In the genomic region with DNA sequence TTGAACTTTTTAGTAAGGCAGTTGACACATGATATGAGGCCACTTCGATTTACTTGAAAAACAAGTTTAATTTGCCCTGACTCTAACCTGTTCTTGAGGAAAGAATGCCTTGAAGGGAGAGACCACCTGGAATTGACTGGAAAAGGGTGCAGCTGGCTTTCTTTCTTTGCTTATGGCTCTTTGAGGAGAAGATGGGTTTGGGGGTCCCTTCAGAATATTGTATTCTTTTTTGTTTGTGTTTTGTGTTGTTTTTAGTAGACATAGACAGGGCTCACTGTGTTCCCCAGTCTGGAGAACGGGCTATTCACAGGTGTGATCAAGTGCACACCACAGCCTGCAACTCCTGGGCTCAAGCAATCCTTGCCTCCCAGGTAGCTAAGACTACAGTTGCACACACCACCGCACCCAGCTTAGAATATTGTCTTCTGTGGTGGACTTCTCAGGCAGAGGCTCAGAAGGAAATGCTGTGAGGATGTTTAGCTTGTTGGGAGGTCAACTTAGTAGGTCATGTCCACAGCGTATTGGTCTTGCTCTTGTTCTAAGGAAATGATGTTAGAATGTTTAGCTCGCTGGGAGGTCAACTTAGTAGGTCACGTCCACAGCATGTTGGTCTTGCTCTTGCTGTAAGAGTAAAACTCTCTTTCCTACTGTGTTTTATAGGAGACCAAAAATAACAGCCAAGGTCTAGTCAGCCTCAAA, we compare ENCODE assay signal across 10 cellular contexts. TPM values are rescaled to one million over a fixed set of nuclear protein-coding genes. Genes with fewer than 3 reads are reported as not detected.
DNase-seq lines count a peak whose midpoint lies in the region; ATAC-seq, FAIRE-seq and TF ChIP-seq lines count a peak whose summit lies in the region.
"Had no signal": no experiment of that assay in that cellular context is flagged by ENCODE, and none has a peak within 500 bp of the region (broad histone marks: within the 10 kb centered on the region; RNA-seq: fewer than 3 reads in every experiment).

No MANE protein-coding gene starts in this region.

- no peak for TF ChIP-seq CTCF in chondrocyte (IDR thresholded peaks at IDR 0.05)

- peak overlapping the region; percentile 24 for H3K4me3 Mint-ChIP-seq in chondrocyte (ENCODE audit: unreplicated experiment)
- H3K4me3 Mint-ChIP-seq in naive thymus-derived CD4-positive, alpha-beta T cell, result peak overlapping the region; percentile 93 to 100 (median 96)

- CTCF ChIA-PET in naive thymus-derived CD4-positive, alpha-beta T cell (lab: Charles Lee), result interaction anchor here (0.6 to 3.8 kb wide), 6 partner anchors 20 to 198 kb away, joined by 3 to 19 read pairs (median 6); a partner anchor contains a TSS

- H3K9ac ChIP-seq in HUES64 (ENCODE audit: low read depth, low read length), result peak overlapping the region; percentile 67; the same call in 1 of the 2 replicates

- no peak for ATAC-seq in naive thymus-derived CD4-positive, alpha-beta T cell
- ATAC-seq in HG03565 (IDR thresholded peaks at IDR 0.05; ENCODE audit: unreplicated experiment), result no peak

- peak overlapping the region; percentile 91; the same call in 1 of the 2 replicates for H3K4me3 ChIP-seq in ACC112 (ENCODE audit: low read depth, low read length)
- peak overlapping the region; percentile 89 for H3K4me3 ChIP-seq in HUES64 (ENCODE audit: low read length)
- H3K4me3 ChIP-seq in naive thymus-derived CD4-positive, alpha-beta T cell (ENCODE audit: low read length), result peak overlapping the region; percentile 99

- no peak overlapping the region for H2AFZ ChIP-seq in ACC112 (ENCODE audit: low read length, unreplicated experiment)

- no peak overlapping the region for H3K27ac Mint-ChIP-seq in chondrocyte (ENCODE audit: unreplicated experiment)
- peak overlapping the region; percentile 96 to 100 (median 99) for H3K27ac Mint-ChIP-seq in naive thymus-derived CD4-positive, alpha-beta T cell

- H3K9me3 ChIP-seq in HUES64 (ENCODE audit: insufficient read depth, low read depth, low read length), result no peaks in the 10 kb centered on the region
- H3K9me3 ChIP-seq in naive thymus-derived CD4-positive, alpha-beta T cell (ENCODE audit: control insufficient read depth in 2 of 3, low read length in 3 of 3), result no peaks in the 10 kb centered on the region

- intact Hi-C loops in naive thymus-derived CD4-positive, alpha-beta T cell (cut with micrococcal nuclease), result loop anchor here (10.0 kb wide), 4 partner anchors 559 to 1021 kb away; a partner anchor contains a TSS
- intact Hi-C loops in head of caudate nucleus (cut with DNase I), result no loop called here

- H3K9me3 Mint-ChIP-seq in chondrocyte (ENCODE audit: low read depth), result no peaks in the 10 kb centered on the region
- H3K9me3 Mint-ChIP-seq in naive thymus-derived CD4-positive, alpha-beta T cell, result peaks cover 0 to 6% (median 0%) of the 10 kb centered on the region in 11 donors

- no peak overlapping the region for H3K27ac ChIP-seq in ACC112 (ENCODE audit: low read depth, low read length)
- H3K27ac ChIP-seq in HUES64 (ENCODE audit: low read depth, low read length), result no peak overlapping the region
- H3K27ac ChIP-seq in naive thymus-derived CD4-positive, alpha-beta T cell (ENCODE audit: low read depth, low read length), result peak overlapping the region; percentile 93

- POLR2A ChIA-PET in naive thymus-derived CD4-positive, alpha-beta T cell (lab: Charles Lee), result interaction anchor here (0.6 to 15.5 kb wide), 14 partner anchors 10 to 313 kb away, joined by 3 to 298 read pairs (median 4); a partner anchor contains a TSS

- no peaks in the 10 kb centered on the region for H3K27me3 Mint-ChIP-seq in chondrocyte (ENCODE audit: low read depth)
- H3K27me3 Mint-ChIP-seq in naive thymus-derived CD4-positive, alpha-beta T cell, result peaks cover 0 to 3% (median 0%) of the 10 kb centered on the region in 5 donors

- FAIRE-seq in RCC 7860 (lab: Jason Lieb, UNC), result no peak
- FAIRE-seq: G401.6 had no signal

- H3K36me3 ChIP-seq in ACC112 (ENCODE audit: insufficient read depth, low read length), result no peaks in the 10 kb centered on the region; the same call in 1 of the 2 replicates
- H3K36me3 ChIP-seq in HUES64 (ENCODE audit: insufficient read depth, low read length), result peaks cover 44% of the 10 kb centered on the region
- H3K36me3 ChIP-seq in naive thymus-derived CD4-positive, alpha-beta T cell (ENCODE audit: control insufficient read depth in 2 of 3, insufficient read depth in 3 of 3, low read length in 3 of 3), result peaks cover 8 to 49% (median 36%) of the 10 kb centered on the region in 3 experiments

- H3K79me2 ChIP-seq in ACC112 (ENCODE audit: control insufficient read depth, insufficient read depth, low read length, unreplicated experiment), result no peaks in the 10 kb centered on the region

- 93% methylated on average over 6 of the region's 6 CpGs for WGBS in HUES64

- H3K4me1 Mint-ChIP-seq in chondrocyte (ENCODE audit: low read depth), result peaks cover 21% of the 10 kb centered on the region
- H3K4me1 Mint-ChIP-seq in naive thymus-derived CD4-positive, alpha-beta T cell, result peaks cover 18 to 44% (median 37%) of the 10 kb centered on the region in 7 donors

- DNase-seq in chondrocyte (ENCODE audit: low spot score), result no peak
- DNase-seq in naive thymus-derived CD4-positive, alpha-beta T cell, result no peak
- no peak for DNase-seq in middle frontal gyrus (ENCODE audit: extremely low spot score, low spot score)
- DNase-seq in RCC 7860 (ENCODE audit: low spot score), result no peak
- DNase-seq in head of caudate nucleus, result no peak
- DNase-seq: NCI-H1105 treated with DMSO at 0.1 percent for 48 hours had no signal

- H3K4me1 ChIP-seq in ACC112 (ENCODE audit: control insufficient read depth, insufficient read depth, low read length, unreplicated experiment), result peaks cover 6% of the 10 kb centered on the region
- H3K4me1 ChIP-seq in HUES64 (ENCODE audit: insufficient read depth, low read length), result peaks cover 5% of the 10 kb centered on the region; the same call in 1 of the 2 replicates
- peaks cover 18 to 20% of the 10 kb centered on the region in 2 donors for H3K4me1 ChIP-seq in naive thymus-derived CD4-positive, alpha-beta T cell (ENCODE audit: control insufficient read depth in 2 of 2, insufficient read depth in 2 of 2, low read length in 2 of 2)

- H3K27me3 ChIP-seq in ACC112 (ENCODE audit: insufficient read depth, low read length), result no peaks in the 10 kb centered on the region
- H3K27me3 ChIP-seq in HUES64 (ENCODE audit: insufficient read depth, low read length), result no peaks in the 10 kb centered on the region
- H3K27me3 ChIP-seq in naive thymus-derived CD4-positive, alpha-beta T cell (ENCODE audit: control insufficient read depth in 2 of 2, insufficient read depth in 2 of 2, low read length in 2 of 2), result no peaks in the 10 kb centered on the region

- peaks cover 17% of the 10 kb centered on the region for H3K36me3 Mint-ChIP-seq in chondrocyte (ENCODE audit: low read depth)
- peaks cover 9 to 41% (median 27%) of the 10 kb centered on the region in 5 donors for H3K36me3 Mint-ChIP-seq in naive thymus-derived CD4-positive, alpha-beta T cell

RNA-seq across cellular contexts. Expression of a gene that starts 1.5 kb away (rescaled TPM):
- polyA plus RNA-seq in HUES64 (2013, experiment 1 of 2), result 1.2 TPM
- 0.63 TPM for polyA plus RNA-seq in HUES64 (2013, experiment 2 of 2)
- 1.2 to 1.6 TPM (median 1.3 TPM) in 3 replicates for total RNA-seq in chondrocyte
- 1 to 10 TPM; 2.1 to 4.5 (median 3.8) TPM for total RNA-seq in naive thymus-derived CD4-positive, alpha-beta T cell
- 1 to 10 TPM; 2.2 to 2.6 TPM for polyA plus RNA-seq in naive thymus-derived CD4-positive, alpha-beta T cell

RNA-seq across cellular contexts. Expression of a gene that starts 1.7 kb away (rescaled TPM):
- 36.6 TPM for polyA plus RNA-seq in HUES64 (2013, experiment 1 of 2)
- polyA plus RNA-seq in HUES64 (2013, experiment 2 of 2), result 41.0 TPM
- total RNA-seq in chondrocyte, result 30.7 to 41.5 TPM (median 32.9 TPM) in 3 replicates
- total RNA-seq in naive thymus-derived CD4-positive, alpha-beta T cell, result 10 to 100 TPM; 71.9 to 90.1 (median 83.3) TPM
- polyA plus RNA-seq in naive thymus-derived CD4-positive, alpha-beta T cell, result 10 to 100 TPM; 69.1 to 97.0 TPM

RNA-seq across cellular contexts. Expression of a gene that starts 14.2 kb away (rescaled TPM):
- not detected for polyA plus RNA-seq in HUES64 (2013, experiment 1 of 2)
- not detected for polyA plus RNA-seq in HUES64 (2013, experiment 2 of 2)
- total RNA-seq in chondrocyte, result 0.27 TPM in 1 of 3 replicates, not detected in the others
- total RNA-seq in naive thymus-derived CD4-positive, alpha-beta T cell, result 1 to 10 TPM; 1.8 to 4.3 (median 2.0) TPM
- polyA plus RNA-seq in naive thymus-derived CD4-positive, alpha-beta T cell, result 1 to 10 TPM in 1 of 2 donors, under 1 TPM in 1; 0.48 to 1.2 TPM

RNA-seq across cellular contexts. Expression of a gene that starts 19.7 kb away (rescaled TPM):
- 55.7 TPM for polyA plus RNA-seq in HUES64 (2013, experiment 1 of 2)
- polyA plus RNA-seq in HUES64 (2013, experiment 2 of 2), result 71.7 TPM
- total RNA-seq in chondrocyte, result 59.2 to 76.1 TPM (median 64.9 TPM) in 3 replicates
- total RNA-seq in naive thymus-derived CD4-positive, alpha-beta T cell, result 100 to 1,000 TPM; 189 to 583 (median 202) TPM
- 100 to 1,000 TPM; 698 to 703 TPM for polyA plus RNA-seq in naive thymus-derived CD4-positive, alpha-beta T cell

RNA-seq across cellular contexts. Expression of a gene that starts 22.1 kb away (rescaled TPM):
- 18.8 TPM for polyA plus RNA-seq in HUES64 (2013, experiment 1 of 2)
- polyA plus RNA-seq in HUES64 (2013, experiment 2 of 2), result 24.5 TPM
- 18.7 to 126 TPM (median 118 TPM) in 3 replicates for total RNA-seq in chondrocyte
- 10 to 100 TPM in 4 of 5 experiments, 1 to 10 TPM in 1; 9.1 to 56.2 (median 14.4) TPM for total RNA-seq in naive thymus-derived CD4-positive, alpha-beta T cell
- 10 to 100 TPM in 1 of 2 donors, 1 to 10 TPM in 1; 7.2 to 14.5 TPM for polyA plus RNA-seq in naive thymus-derived CD4-positive, alpha-beta T cell
